8 cellular contexts compared by ENCODE assay signal in genomic region chr20:25058051-25058796, GRCh38. TPM values are rescaled to one million over a fixed set of nuclear protein-coding genes. Genes with fewer than 3 reads are reported as not detected.
DNase-seq lines count a peak whose midpoint lies in the region; ATAC-seq and TF ChIP-seq lines count a peak whose summit lies in the region.

ACSS1 (minus strand) TSS chr20:25058139; CDS start chr20:25058102, 37 bp downstream.

- H2AFZ ChIP-seq in GM23248 (peak within 1 kb of the TSS; percentile 82), MM.1S (ENCODE audit: low read length) (peak within 1 kb of the TSS; percentile 66)

- H3K27ac ChIP-seq in GM23248 = no peak within 1 kb of the TSS
- peak within 1 kb of the TSS; percentile 87 for H3K27ac ChIP-seq in MM.1S (ENCODE audit: low read length)
- H3K27ac ChIP-seq in mucosa of rectum (ENCODE audit: low read depth in 2 of 2, low read length in 2 of 2) = peak within 1 kb of the TSS; percentile 91 to 94

- in situ Hi-C loops in GM23248 (cut with MboI) = no loop called here

- TF ChIP-seq CTCF in GM10248 (IDR thresholded peaks at IDR 0.05; ENCODE audit: control extremely low read depth, extremely low read depth, low read depth, missing control alignments) = no peak
- TF ChIP-seq CTCF in MM.1S (IDR thresholded peaks at IDR 0.05; ENCODE audit: low read length) = no peak

- H4K20me1 ChIP-seq in GM23248 (ENCODE audit: insufficient read depth) = no peaks in the 10 kb centered on the region
- no peaks in the 10 kb centered on the region for H4K20me1 ChIP-seq in MM.1S (ENCODE audit: insufficient read depth, low read length)

- ATAC-seq in effector memory CD8-positive, alpha-beta T cell (replicated peaks) = peak; percentile 64

- no peaks in the 10 kb centered on the region for H3K36me3 ChIP-seq in GM23248 (ENCODE audit: low read depth)
- H3K36me3 ChIP-seq in MM.1S (replicated peaks; ENCODE audit: insufficient read depth, low read length) = no peaks in the 10 kb centered on the region
- H3K36me3 ChIP-seq in mucosa of rectum (ENCODE audit: control insufficient read depth in 2 of 2, insufficient read depth in 2 of 2, low read length in 2 of 2) = peaks cover 0 to 4% of the 10 kb centered on the region in 2 donors

- H3K9ac ChIP-seq in GM23248 = peak within 1 kb of the TSS; percentile 69
- peak within 1 kb of the TSS; percentile 96 for H3K9ac ChIP-seq in MM.1S (ENCODE audit: low read length)
- peak within 1 kb of the TSS; percentile 87 to 93 for H3K9ac ChIP-seq in mucosa of rectum (ENCODE audit: low read depth in 1 of 2, low read length in 2 of 2)

- no peaks in the 10 kb centered on the region for H3K9me3 ChIP-seq in GM23248 (ENCODE audit: low read depth)
- no peaks in the 10 kb centered on the region for H3K9me3 ChIP-seq in MM.1S (replicated peaks; ENCODE audit: insufficient read depth, low read length)
- no peaks in the 10 kb centered on the region for H3K9me3 ChIP-seq in mucosa of rectum (ENCODE audit: control insufficient read depth in 2 of 2, low read length in 2 of 2)

- DNase-seq in GM10248 (ENCODE audit: extremely low spot score) = peak; percentile 85
- DNase-seq in GM23248 = peak; percentile 63
- DNase-seq in MM.1S = peak; percentile 89
- peak; percentile 82 for DNase-seq in activated CD4-positive, alpha-beta memory T cell treated with anti-CD3 and anti-CD28 coated beads, Interleukin-2, amount 10 ng/mL, durations not matched to agents 7 days and 5 days
- peak; percentile 70 to 73 (median 71) for DNase-seq in effector memory CD8-positive, alpha-beta T cell
- peak; percentile 41 for DNase-seq in stimulated activated CD8-positive, alpha-beta memory T cell treated with anti-CD3 and anti-CD28 coated beads, Interleukin-7, amount 100 ng/mL, for 24 hours (ENCODE audit: low read depth)
- no peak for DNase-seq in epidermal melanocyte (ENCODE audit: insufficient read length, low spot score)

- H3K27me3 ChIP-seq in GM23248 (replicated peaks; ENCODE audit: insufficient read depth) = peaks cover 16% of the 10 kb centered on the region
- H3K27me3 ChIP-seq in MM.1S (replicated peaks; ENCODE audit: insufficient read depth, low read length) = no peaks in the 10 kb centered on the region
- H3K27me3 ChIP-seq in mucosa of rectum (ENCODE audit: control insufficient read depth in 2 of 2, insufficient read depth in 2 of 2, low read length in 2 of 2) = no peaks in the 10 kb centered on the region

- H3K27ac Mint-ChIP-seq in activated CD4-positive, alpha-beta memory T cell treated with anti-CD3 and anti-CD28 coated beads, Interleukin-2, amount 10 ng/mL, durations not matched to agents 7 days and 5 days = peak within 1 kb of the TSS; percentile 89
- H3K27ac Mint-ChIP-seq in effector memory CD8-positive, alpha-beta T cell = peak within 1 kb of the TSS; percentile 94 to 98

- H3K4me2 ChIP-seq in GM23248 (ENCODE audit: unreplicated experiment) (peak within 1 kb of the TSS; percentile 96), MM.1S (ENCODE audit: low read depth, low read length) (peak within 1 kb of the TSS; percentile 99)

- peaks cover 18% of the 10 kb centered on the region for H3K36me3 Mint-ChIP-seq in activated CD4-positive, alpha-beta memory T cell treated with anti-CD3 and anti-CD28 coated beads, Interleukin-2, amount 10 ng/mL, durations not matched to agents 7 days and 5 days (ENCODE audit: low read depth)
- H3K36me3 Mint-ChIP-seq in effector memory CD8-positive, alpha-beta T cell (ENCODE audit: insufficient read depth) = peaks cover 41% of the 10 kb centered on the region

- 2% methylated on average over 32 to 43 of the region's 52 CpGs for WGBS in GM23248 (ENCODE audit: low coverage in 1 of 2, low lambda C conversion rate in 2 of 2, missing lambda C conversion rate in 2 of 2), 2 experiments

- H3K4me1 Mint-ChIP-seq in activated CD4-positive, alpha-beta memory T cell treated with anti-CD3 and anti-CD28 coated beads, Interleukin-2, amount 10 ng/mL, durations not matched to agents 7 days and 5 days = peaks cover 44% of the 10 kb centered on the region
- peaks cover 30 to 45% of the 10 kb centered on the region in 2 donors for H3K4me1 Mint-ChIP-seq in effector memory CD8-positive, alpha-beta T cell (ENCODE audit: low read depth in 2 of 2)

- H3K4me3 Mint-ChIP-seq in activated CD4-positive, alpha-beta memory T cell treated with anti-CD3 and anti-CD28 coated beads, Interleukin-2, amount 10 ng/mL, durations not matched to agents 7 days and 5 days = peak within 1 kb of the TSS; percentile 82
- H3K4me3 Mint-ChIP-seq in effector memory CD8-positive, alpha-beta T cell = peak within 1 kb of the TSS; percentile 86 to 89

- H3F3A ChIP-seq in GM23248 (ENCODE audit: insufficient read depth) (peaks cover 10% of the 10 kb centered on the region; the same call in 1 of the 2 replicates), MM.1S (ENCODE audit: insufficient read depth, low read length) (peaks cover 50% of the 10 kb centered on the region)

- H3K4me1 ChIP-seq in GM23248 (ENCODE audit: insufficient read depth) (peaks cover 17% of the 10 kb centered on the region), MM.1S (ENCODE audit: low read length) (peaks cover 51% of the 10 kb centered on the region), mucosa of rectum (ENCODE audit: control insufficient read depth in 2 of 2, insufficient read depth in 2 of 2, low read length in 2 of 2) (peaks cover 34 to 37% of the 10 kb centered on the region in 2 donors)

- POLR2A ChIA-PET in GM10248 (lab: Yijun Ruan, JAX) = no interaction called here
- POLR2A ChIA-PET in activated CD4-positive, alpha-beta memory T cell treated with anti-CD3 and anti-CD28 coated beads, Interleukin-2, amount 10 ng/mL, durations not matched to agents 7 days and 5 days (lab: Charles Lee) = interaction anchor here (0.8 to 3.3 kb wide), 21 partner anchors 14 to 349 kb away, joined by 3 to 19 read pairs (median 8); partner anchors contain the start of genes ABHD12, APMAP, CST7 and ENTPD6

- CTCF ChIA-PET in GM10248 (lab: Yijun Ruan, JAX) = interaction anchor here (10.3 kb wide), 1 partner anchor 63 kb away, joined by 201 read pairs; the partner anchor contains the start of gene APMAP
- CTCF ChIA-PET in activated CD4-positive, alpha-beta memory T cell treated with anti-CD3 and anti-CD28 coated beads, Interleukin-2, amount 10 ng/mL, durations not matched to agents 7 days and 5 days (lab: Charles Lee) = interaction anchor here (1.1 to 1.2 kb wide), 3 partner anchors 13 to 64 kb away, joined by 3 to 4 read pairs (median 3); no protein-coding TSS in a partner anchor

- H3K4me3 ChIP-seq in GM23248 (peak within 1 kb of the TSS; percentile 70), MM.1S (ENCODE audit: low read length) (peak within 1 kb of the TSS; percentile 88), mucosa of rectum (ENCODE audit: low read length in 2 of 2) (peak within 1 kb of the TSS; percentile 67 to 87)

- peaks cover 27% of the 10 kb centered on the region for H3K27me3 Mint-ChIP-seq in activated CD4-positive, alpha-beta memory T cell treated with anti-CD3 and anti-CD28 coated beads, Interleukin-2, amount 10 ng/mL, durations not matched to agents 7 days and 5 days
- peaks cover 0 to 12% of the 10 kb centered on the region in 2 donors for H3K27me3 Mint-ChIP-seq in effector memory CD8-positive, alpha-beta T cell

- H3K9me3 Mint-ChIP-seq in activated CD4-positive, alpha-beta memory T cell treated with anti-CD3 and anti-CD28 coated beads, Interleukin-2, amount 10 ng/mL, durations not matched to agents 7 days and 5 days = no peaks in the 10 kb centered on the region
- H3K9me3 Mint-ChIP-seq in effector memory CD8-positive, alpha-beta T cell = no peaks in the 10 kb centered on the region

- H3K9me2 ChIP-seq in GM23248 (ENCODE audit: insufficient read depth) (no peaks in the 10 kb centered on the region), MM.1S (replicated peaks; ENCODE audit: insufficient read depth, low read length) (no peaks in the 10 kb centered on the region)

- H3K79me2 ChIP-seq in GM23248 (ENCODE audit: insufficient read depth) = no peaks in the 10 kb centered on the region
- H3K79me2 ChIP-seq in MM.1S (ENCODE audit: low read length) = peaks cover 45% of the 10 kb centered on the region

RNA-seq across cellular contexts. Expression of gene ACSS1, which starts in this region (rescaled TPM):
- under 0.01 and 1.1 TPM in 2 replicates for total RNA-seq in GM23248 (2014; rRNA removed; shearing (Covaris generic))
- polyA plus RNA-seq in GM23248 (2016; fragmentation: Nextera tagmentation; extraction: Ambion mirVana) = 0.61 and 0.94 TPM in 2 replicates
- 10 to 100 TPM; 38.3 to 40.3 TPM for total RNA-seq in activated CD4-positive, alpha-beta memory T cell treated with anti-CD3 and anti-CD28 coated beads, Interleukin-2, amount 10 ng/mL, durations not matched to agents 7 days and 5 days

Comparison
In these comparisons a context has a peak if more than half of its experiments do, and no peak if none do; other contexts are left out.
1. RNA of gene ACSS1 (total RNA-seq): 38.3 to 40.3 TPM in activated CD4-positive, alpha-beta memory T cell treated with anti-CD3 and anti-CD28 coated beads, Interleukin-2, amount 10 ng/mL, durations not matched to agents 7 days and 5 days; under 0.01 to 1.1 TPM in GM23248; every median in the first group is over 10 times any median in the second.
2. Peak in every context shown above with its lines, with median percentiles within 50 percentile points of each other: H3K4me3 ChIP-seq and H3K9ac ChIP-seq.